In genomic region chr19:42760949-42761631, GRCh38 we compare ENCODE assay signal across 15 cellular contexts. TPM values are rescaled to one million over a fixed set of nuclear protein-coding genes. Genes with fewer than 3 reads are reported as not detected.
DNase-seq lines count a peak whose midpoint lies in the region; ATAC-seq and TF ChIP-seq lines count a peak whose summit lies in the region.
"Not testable (repeated sequence)": the region's sequence is repeated elsewhere in the genome, so short reads cannot be mapped to it uniquely, and the experiment has no call there.
"Had no signal": no experiment of that assay in that cellular context is flagged by ENCODE, and none has a peak within 500 bp of the region (broad histone marks: within the 10 kb centered on the region; RNA-seq: fewer than 3 reads in every experiment).

No MANE protein-coding gene starts in this region.

- not testable (repeated sequence) for H3K9me3 ChIP-seq in Caco-2; HCT116 (ENCODE audit: control insufficient read depth in 1 of 2, insufficient read depth in 1 of 2, low read depth in 1 of 2, low read length in 2 of 2)

- not testable (repeated sequence) for H3K9me2 ChIP-seq in HCT116 (ENCODE audit: insufficient read depth)

- H3K36me3 ChIP-seq in Caco-2 (ENCODE audit: control insufficient read depth, insufficient read depth, low read length); HCT116 (ENCODE audit: control insufficient read depth in 1 of 2, insufficient read depth in 2 of 2, low read length in 2 of 2): not testable (repeated sequence)

- not testable (repeated sequence) for ATAC-seq in HCT116; activated CD8-positive, alpha-beta T cell treated with anti-CD3 and anti-CD28 coated beads for 36 hours

- TF ChIP-seq RAD21 in HCT116 (IDR thresholded peaks at IDR 0.05; ENCODE audit: low read depth): not testable (repeated sequence)

- not testable (repeated sequence) for H3K79me2 ChIP-seq in HCT116 (ENCODE audit: insufficient read depth, low read length)

- H3K36me3 Mint-ChIP-seq in Caco-2 (ENCODE audit: insufficient read depth, unreplicated experiment); activated CD8-positive, alpha-beta T cell treated with anti-CD3 and anti-CD28 coated beads for 36 hours (ENCODE audit: low read depth): not testable (repeated sequence)

- H3K9me3 Mint-ChIP-seq in Caco-2 (ENCODE audit: unreplicated experiment); activated CD8-positive, alpha-beta T cell treated with anti-CD3 and anti-CD28 coated beads for 36 hours: not testable (repeated sequence)

- RAD21 ChIA-PET in HCT116 (lab: Charles Lee; ENCODE audit: low non-redundant PET in 1 of 2, low total read pairs in 2 of 2, uncharacterized antibody in 2 of 2, unreplicated experiment in 2 of 2): not testable (repeated sequence)

- peak overlapping the region; percentile 64 for H3K27ac Mint-ChIP-seq in Caco-2 (ENCODE audit: unreplicated experiment)
- H3K27ac Mint-ChIP-seq in activated CD8-positive, alpha-beta T cell treated with anti-CD3 and anti-CD28 coated beads for 36 hours: not testable (repeated sequence)

- not testable (repeated sequence) for BruUV-seq in Caco-2 (replicated peaks; lab: Mats Ljungman, UMichigan); HCT116 (replicated peaks; lab: Mats Ljungman, UMichigan)

- not testable (repeated sequence) for H3K4me3 ChIP-seq in Caco-2 (ENCODE audit: low read depth, low read length); HCT116 (replicated peaks in 1 of 2; ENCODE audit: low read depth in 1 of 2, low read length in 2 of 2); fibroblast of the aortic adventitia (ENCODE audit: low read depth, low read length)

- H3K27ac ChIP-seq in HCT116 (ENCODE audit: low read depth, low read length): not testable (repeated sequence)

- H3K27me3 Mint-ChIP-seq in Caco-2 (ENCODE audit: insufficient read depth, unreplicated experiment); activated CD8-positive, alpha-beta T cell treated with anti-CD3 and anti-CD28 coated beads for 36 hours: not testable (repeated sequence)

- CTCF ChIA-PET in Caco-2 (lab: Charles Lee); HCT116 (lab: Charles Lee); activated CD8-positive, alpha-beta T cell treated with anti-CD3 and anti-CD28 coated beads for 36 hours (lab: Charles Lee): not testable (repeated sequence)

- H3K4me1 Mint-ChIP-seq in Caco-2 (ENCODE audit: low read depth, unreplicated experiment); activated CD8-positive, alpha-beta T cell treated with anti-CD3 and anti-CD28 coated beads for 36 hours (ENCODE audit: low read depth): not testable (repeated sequence)

- not testable (repeated sequence) for TF ChIP-seq POLR2A in HCT116 (IDR thresholded peaks at IDR 0.05; ENCODE audit: borderline replicate concordance, extremely low read depth, insufficient read depth, insufficient read length)

- POLR2A ChIA-PET in Caco-2 (lab: Charles Lee); HCT116 (lab: Charles Lee); activated CD8-positive, alpha-beta T cell treated with anti-CD3 and anti-CD28 coated beads for 36 hours (lab: Charles Lee): not testable (repeated sequence)

- not testable (repeated sequence) for H2AFZ ChIP-seq in HCT116 (ENCODE audit: low read depth, low read length, poor library complexity, severe bottlenecking)

- not testable (repeated sequence) for H4K20me1 ChIP-seq in HCT116 (ENCODE audit: insufficient read depth)

- H3K4me1 ChIP-seq in Caco-2: not testable (repeated sequence)
- H3K4me1 ChIP-seq in HCT116 (ENCODE audit: control insufficient read depth in 1 of 2, insufficient read depth in 2 of 2, low read length in 2 of 2): peaks cover 4 to 10% of the 10 kb centered on the region in 2 experiments

- not testable (repeated sequence) for H3K4me3 Mint-ChIP-seq in Caco-2 (ENCODE audit: unreplicated experiment); activated CD8-positive, alpha-beta T cell treated with anti-CD3 and anti-CD28 coated beads for 36 hours

- H3K9ac ChIP-seq in HCT116 (ENCODE audit: low read length): not testable (repeated sequence)

- peak; percentile 33 to 59 for DNase-seq in Caco-2
- peak; percentile 27 for DNase-seq in HCT116 (ENCODE audit: low read depth, low spot score)
- DNase-seq in RKO (ENCODE audit: low spot score): peak; percentile 77
- peak; percentile 58 for DNase-seq in activated CD8-positive, alpha-beta T cell treated with anti-CD3 and anti-CD28 coated beads for 36 hours
- peak; percentile 89 for DNase-seq in cerebellar cortex (ENCODE audit: low spot score)
- DNase-seq in fibroblast of the aortic adventitia (ENCODE audit: low read depth): peak; percentile 91
- DNase-seq in non-pigmented ciliary epithelial cell (ENCODE audit: low read depth): peak; percentile 91

- H3K4me2 ChIP-seq in HCT116 (ENCODE audit: low read length): peak overlapping the region; percentile 32

- H3K27me3 ChIP-seq in Caco-2 (replicated peaks; ENCODE audit: control insufficient read depth, insufficient read depth, low read length); HCT116 (ENCODE audit: insufficient read depth, low read length): not testable (repeated sequence)

- TF ChIP-seq CTCF in Caco-2 (IDR thresholded peaks at IDR 0.05; ENCODE audit: insufficient read depth in 1 of 2, low read depth in 1 of 2, low read length in 1 of 2, severe bottlenecking in 1 of 2, unreplicated experiment in 1 of 2); HCT116 (IDR thresholded peaks at IDR 0.05 in 2 of 3, conservative IDR thresholded peaks at IDR 0.05 in 1 of 3; ENCODE audit: borderline replicate concordance in 1 of 3, insufficient read depth in 1 of 3, low read depth in 2 of 3, low read length in 2 of 3); activated CD8-positive, alpha-beta T cell treated with anti-CD3 and anti-CD28 coated beads for 36 hours (IDR thresholded peaks at IDR 0.05); fibroblast of the aortic adventitia (IDR thresholded peaks at IDR 0.05; ENCODE audit: insufficient read depth, low read length): not testable (repeated sequence)

- intact Hi-C loops in Caco-2 (cut with micrococcal nuclease; ENCODE audit: unreplicated experiment); HCT116 (cut with micrococcal nuclease); activated CD8-positive, alpha-beta T cell treated with anti-CD3 and anti-CD28 coated beads for 36 hours (cut with micrococcal nuclease): not testable (repeated sequence)

TF ChIP-seq in HCT116, 20 proteins besides CTCF, POLR2A, EP300 and RAD21:
- TF ChIP-seq JUND (IDR thresholded peaks at IDR 0.05) (peak; percentile 17; the same call in 1 of the 2 replicates), EGR1 (IDR thresholded peaks at IDR 0.05; ENCODE audit: low read depth) (0 out of 2 replicates have a peak, but pooled peaks have one; percentile 39)

RNA-seq across cellular contexts. Expression of gene PSG8, which starts 4.4 kb away (rescaled TPM):
- not detected in 2 replicates for total RNA-seq in Caco-2 (2022)
- total RNA-seq in HCT116 (2021; ENCODE audit: unreplicated experiment): not detected
- 0.02 TPM in 1 of 2 replicates, not detected in the other for polyA plus RNA-seq in HCT116 (2012)
- not detected for total RNA-seq in activated CD8-positive, alpha-beta T cell treated with anti-CD3 and anti-CD28 coated beads for 36 hours
- total RNA-seq in fibroblast of the aortic adventitia (ENCODE audit: low replicate concordance): not detected in 2 replicates
- total RNA-seq: activated CD8-positive, alpha-beta memory T cell treated with anti-CD3 and anti-CD28 coated beads, Interleukin-2, amount 10 ng/mL, durations not matched to agents 7 days and 5 days; activated T-helper 2 cell treated with anti-CD3 and anti-CD28 coated beads, Interferon-gamma antibody, Interleukin-2, Interleukin-4, amounts not matched to agents 10 μg/mL and 5 μg/mL and 100 μg/mL, durations not matched to agents 14 hours and 24 hours and 36 hours; chondrocyte; lower lobe of right lung; ovary; skeletal muscle tissue; subcutaneous adipose tissue; uterus had no signal
- polyA plus RNA-seq: ovary had no signal

RNA-seq across cellular contexts. Expression of gene PSG3, which starts 20.8 kb away (rescaled TPM):
- total RNA-seq in Caco-2 (2022) (not detected in 2 replicates), HCT116 (2021; ENCODE audit: unreplicated experiment) (not detected), fibroblast of the aortic adventitia (ENCODE audit: low replicate concordance) (not detected in 2 replicates)
- polyA plus RNA-seq in HCT116 (2012): not detected in 2 replicates
- not detected for total RNA-seq in activated CD8-positive, alpha-beta T cell treated with anti-CD3 and anti-CD28 coated beads for 36 hours
- total RNA-seq: activated CD8-positive, alpha-beta memory T cell treated with anti-CD3 and anti-CD28 coated beads, Interleukin-2, amount 10 ng/mL, durations not matched to agents 7 days and 5 days; activated T-helper 2 cell treated with anti-CD3 and anti-CD28 coated beads, Interferon-gamma antibody, Interleukin-2, Interleukin-4, amounts not matched to agents 10 μg/mL and 5 μg/mL and 100 μg/mL, durations not matched to agents 14 hours and 24 hours and 36 hours; chondrocyte; lower lobe of right lung; ovary; skeletal muscle tissue; subcutaneous adipose tissue; uterus had no signal

Comparison
In these comparisons a context has a peak if more than half of its experiments do, and no peak if none do; other contexts are left out.
1. DNase-seq: peak in every context shown above with its lines; median percentile 91 in fibroblast of the aortic adventitia; 91 in non-pigmented ciliary epithelial cell; 89 in cerebellar cortex; 77 in RKO; 58 in activated CD8-positive, alpha-beta T cell treated with anti-CD3 and anti-CD28 coated beads for 36 hours; 46 in Caco-2; 27 in HCT116.